Comparison of ENCODE assay signal across 25 cellular contexts in genomic region chr2:9994462-9994861, GRCh38.
"Had no signal": no experiment of that assay in that cellular context is flagged by ENCODE, and none has a peak within 500 bp of the region (broad histone marks: within the 10 kb centered on the region; RNA-seq: fewer than 3 reads in every experiment).

No MANE protein-coding gene starts in this region.

- H3K36me3 ChIP-seq: adrenal gland, esophagus muscularis mucosa, pancreas, prostate gland, thoracic aorta had no signal

- H3K27ac ChIP-seq: body of pancreas, pancreas, thoracic aorta had no signal

- H3K4me1 ChIP-seq: body of pancreas had no signal

- H3K36me3 Mint-ChIP-seq: activated CD4-positive, alpha-beta memory T cell treated with anti-CD3 and anti-CD28 coated beads for 36 hours; activated naive CD8-positive, alpha-beta T cell treated with anti-CD3 and anti-CD28 coated beads for 36 hours; naive B cell had no signal

- H3K9me3 Mint-ChIP-seq: activated CD4-positive, alpha-beta memory T cell treated with anti-CD3 and anti-CD28 coated beads for 36 hours; activated CD4-positive, alpha-beta T cell treated with anti-CD3 and anti-CD28 coated beads, Interleukin-2, amount 10 ng/mL, durations not matched to agents 24 days and 14 days; activated naive CD8-positive, alpha-beta T cell treated with anti-CD3 and anti-CD28 coated beads for 36 hours; activated T-cell treated with anti-CD3 and anti-CD28 coated beads, Interleukin-2, amount 50 U/mL, for 24 hours; mesothelial cell of epicardium; naive B cell; nephron progenitor cell; stimulated activated naive CD8-positive, alpha-beta T cell treated with anti-CD3 and anti-CD28 coated beads, Interleukin-15, Interleukin-2, amounts not matched to agents 100 ng/mL and 50 ng/mL, for 24 hours; type B pancreatic cell had no signal

- H3K27ac Mint-ChIP-seq: activated CD4-positive, alpha-beta memory T cell treated with anti-CD3 and anti-CD28 coated beads for 36 hours; activated CD4-positive, alpha-beta T cell treated with anti-CD3 and anti-CD28 coated beads, Interleukin-2, amount 10 ng/mL, durations not matched to agents 24 days and 14 days; activated naive CD8-positive, alpha-beta T cell treated with anti-CD3 and anti-CD28 coated beads for 36 hours; mesothelial cell of epicardium; nephron progenitor cell; stimulated activated naive CD8-positive, alpha-beta T cell treated with anti-CD3 and anti-CD28 coated beads, Interleukin-15, Interleukin-2, amounts not matched to agents 100 ng/mL and 50 ng/mL, for 24 hours; type B pancreatic cell had no signal

- H3K27me3 ChIP-seq: adrenal gland, body of pancreas, esophagus muscularis mucosa, pancreas had no signal

- ATAC-seq: body of pancreas had no signal

- DNase-seq: activated CD4-positive, alpha-beta T cell treated with anti-CD3 and anti-CD28 coated beads, Interleukin-2, amount 10 ng/mL, durations not matched to agents 24 days and 14 days; activated CD4-positive, CD25-positive, alpha-beta regulatory T cell treated with anti-CD3 and anti-CD28 coated beads, Interleukin-2, amount 50 U/mL, for 72 hours; activated gamma-delta T cell treated with Interleukin-2 at 50 U/mL for 16 hours; activated naive CD8-positive, alpha-beta T cell treated with anti-CD3 and anti-CD28 coated beads for 36 hours; activated T-cell treated with anti-CD3 and anti-CD28 coated beads, Interleukin-2, amount 50 U/mL, for 24 hours; aorta; body of pancreas; cortex of kidney; foreskin melanocyte; naive B cell; nephron progenitor cell; nucleus accumbens; pancreas; retina; stimulated activated CD4-positive, alpha-beta T cell treated with anti-CD3 and anti-CD28 coated beads, Interleukin-2, amount 100 ng/mL, for 48 hours; T-helper 9 cell had no signal

- H3K4me1 Mint-ChIP-seq: mesothelial cell of epicardium had no signal

- H3K9me3 ChIP-seq: adrenal gland, body of pancreas, esophagus muscularis mucosa, pancreas, prostate gland, thoracic aorta had no signal

- H3K4me3 ChIP-seq: adrenal gland, body of pancreas, esophagus muscularis mucosa, pancreas, prostate gland, SK-N-MC, thoracic aorta had no signal

- H3K27me3 Mint-ChIP-seq: activated CD4-positive, alpha-beta memory T cell treated with anti-CD3 and anti-CD28 coated beads for 36 hours; activated T-cell treated with anti-CD3 and anti-CD28 coated beads, Interleukin-2, amount 50 U/mL, for 24 hours; type B pancreatic cell had no signal

- H3K4me3 Mint-ChIP-seq: activated CD4-positive, alpha-beta memory T cell treated with anti-CD3 and anti-CD28 coated beads for 36 hours; activated CD4-positive, alpha-beta T cell treated with anti-CD3 and anti-CD28 coated beads, Interleukin-2, amount 10 ng/mL, durations not matched to agents 24 days and 14 days; activated naive CD8-positive, alpha-beta T cell treated with anti-CD3 and anti-CD28 coated beads for 36 hours; activated T-cell treated with anti-CD3 and anti-CD28 coated beads, Interleukin-2, amount 50 U/mL, for 24 hours; mesothelial cell of epicardium; naive B cell; nephron progenitor cell; stimulated activated naive CD8-positive, alpha-beta T cell treated with anti-CD3 and anti-CD28 coated beads, Interleukin-15, Interleukin-2, amounts not matched to agents 100 ng/mL and 50 ng/mL, for 24 hours; type B pancreatic cell had no signal
